ENCODE assay signal across 8 cellular contexts in the genomic region with DNA sequence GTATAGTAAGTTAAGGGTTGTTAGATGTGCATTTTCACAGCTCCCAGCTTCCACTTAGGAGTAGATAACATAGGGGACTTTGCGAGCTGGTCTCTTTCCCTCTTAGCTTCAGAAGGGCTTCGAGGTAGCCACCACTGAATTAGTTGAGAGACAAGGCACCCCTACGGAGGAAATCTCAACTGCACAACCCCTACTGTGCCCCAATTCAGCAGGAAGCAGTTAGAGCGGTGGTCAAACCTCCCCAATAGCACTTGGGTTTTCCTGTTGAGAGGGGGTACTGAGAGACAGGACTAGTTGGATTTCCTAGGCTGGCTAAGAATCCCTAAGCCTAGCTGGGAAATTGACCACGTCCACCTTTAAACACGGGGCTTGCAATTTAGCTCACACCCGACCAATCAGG. TPM values are rescaled to one million over a fixed set of nuclear protein-coding genes. Genes with fewer than 3 reads are reported as not detected.
DNase-seq lines count a peak whose midpoint lies in the region; ATAC-seq and TF ChIP-seq lines count a peak whose summit lies in the region.

No MANE protein-coding gene starts in this region.

- H3K4me3 ChIP-seq in mononuclear cell (ENCODE audit: low read length) (peak overlapping the region; percentile 90), adrenal gland (peak overlapping the region in 1 of 4 donors; percentile 98)

- H3K27ac ChIP-seq in adrenal gland = no peak overlapping the region

- 87 to 91% (median 89%) methylated on average over 7 of the region's 7 CpGs for WGBS in adrenal gland, 4 donors

- intact Hi-C loops in adrenal gland (cut with DNase I) = no loop called here

- H3K27me3 ChIP-seq in mononuclear cell (ENCODE audit: insufficient read depth, low read length) = no peaks in the 10 kb centered on the region
- H3K27me3 ChIP-seq in adrenal gland = no peaks in the 10 kb centered on the region

- no peak for ATAC-seq in stimulated activated naive CD8-positive, alpha-beta T cell treated with anti-CD3 and anti-CD28 coated beads, Interleukin-15, Interleukin-2, amounts not matched to agents 100 U/mL and 50 U/mL, for 24 hours

- H3K36me3 ChIP-seq in adrenal gland (replicated peaks in 1 of 2) = no peaks in the 10 kb centered on the region

- peaks cover 18% of the 10 kb centered on the region for H3K36me3 Mint-ChIP-seq in stimulated activated naive CD8-positive, alpha-beta T cell treated with anti-CD3 and anti-CD28 coated beads, Interleukin-15, Interleukin-2, amounts not matched to agents 100 ng/mL and 50 ng/mL, for 24 hours (ENCODE audit: low read depth)
- H3K36me3 Mint-ChIP-seq in brain = peaks cover 39% of the 10 kb centered on the region

- H3K27me3 Mint-ChIP-seq in stimulated activated naive CD8-positive, alpha-beta T cell treated with anti-CD3 and anti-CD28 coated beads, Interleukin-15, Interleukin-2, amounts not matched to agents 100 ng/mL and 50 ng/mL, for 24 hours = no peaks in the 10 kb centered on the region
- H3K27me3 Mint-ChIP-seq in brain = peaks cover 6% of the 10 kb centered on the region

- TF ChIP-seq CTCF in brain (conservative IDR thresholded peaks at IDR 0.05) (no peak), adrenal gland (IDR thresholded peaks at IDR 0.05) (no peak)

- no peak for TF ChIP-seq POLR2A in adrenal gland (IDR thresholded peaks at IDR 0.05)

- no peaks in the 10 kb centered on the region for H3K9me3 Mint-ChIP-seq in stimulated activated naive CD8-positive, alpha-beta T cell treated with anti-CD3 and anti-CD28 coated beads, Interleukin-15, Interleukin-2, amounts not matched to agents 100 ng/mL and 50 ng/mL, for 24 hours
- H3K9me3 Mint-ChIP-seq in brain = peaks cover 0 to 4% (median 0%) of the 10 kb centered on the region in 5 experiments

- H3K4me1 ChIP-seq in mononuclear cell (ENCODE audit: insufficient read depth, low read length) (peaks cover 51% of the 10 kb centered on the region), adrenal gland (replicated peaks in 1 of 2) (peaks cover 27 to 36% of the 10 kb centered on the region in 2 donors)

- H3K9me3 ChIP-seq in mononuclear cell (ENCODE audit: low read depth, low read length) = no peaks in the 10 kb centered on the region
- no peaks in the 10 kb centered on the region for H3K9me3 ChIP-seq in adrenal gland (replicated peaks in 1 of 3)

- DNase-seq in stimulated activated naive CD8-positive, alpha-beta T cell treated with anti-CD3 and anti-CD28 coated beads, Interleukin-15, Interleukin-2, amounts not matched to agents 100 U/mL and 50 U/mL, for 24 hours = no peak
- DNase-seq in adrenal gland = no peak
- DNase-seq in DMS53 (lab: John Stamatoyannopoulos, UW) = no peak
- DNase-seq in UCSD-AML1 (lab: John Stamatoyannopoulos, UW; ENCODE audit: unreplicated experiment) = no peak
- no peak for DNase-seq in kidney tubule cell (ENCODE audit: low spot score)

- H3K27ac Mint-ChIP-seq in stimulated activated naive CD8-positive, alpha-beta T cell treated with anti-CD3 and anti-CD28 coated beads, Interleukin-15, Interleukin-2, amounts not matched to agents 100 ng/mL and 50 ng/mL, for 24 hours = peak overlapping the region; percentile 96
- peak overlapping the region; percentile 95 to 97 (median 96) for H3K27ac Mint-ChIP-seq in brain

- H3K4me3 Mint-ChIP-seq in stimulated activated naive CD8-positive, alpha-beta T cell treated with anti-CD3 and anti-CD28 coated beads, Interleukin-15, Interleukin-2, amounts not matched to agents 100 ng/mL and 50 ng/mL, for 24 hours = peak overlapping the region; percentile 92
- H3K4me3 Mint-ChIP-seq in brain = peak overlapping the region; percentile 95 to 98 (median 97)

- H3K4me1 Mint-ChIP-seq in stimulated activated naive CD8-positive, alpha-beta T cell treated with anti-CD3 and anti-CD28 coated beads, Interleukin-15, Interleukin-2, amounts not matched to agents 100 ng/mL and 50 ng/mL, for 24 hours (ENCODE audit: low read depth) = peaks cover 72% of the 10 kb centered on the region
- peaks cover 53% of the 10 kb centered on the region for H3K4me1 Mint-ChIP-seq in brain

RNA-seq across cellular contexts. Expression of a gene that starts 1.1 kb away (rescaled TPM):
- polyA plus RNA-seq in brain (ENCODE audit: insufficient read depth, low read depth, low replicate concordance) (18.4 TPM), adrenal gland (10 to 100 TPM in 2 of 3 donors, 1 to 10 TPM in 1; 7.8 to 24.7 (median 15.9) TPM)
- total RNA-seq in mononuclear cell (61.1 TPM), adrenal gland (10 to 100 TPM; 10.8 to 37.4 (median 20.1) TPM)
